In the genomic region with DNA sequence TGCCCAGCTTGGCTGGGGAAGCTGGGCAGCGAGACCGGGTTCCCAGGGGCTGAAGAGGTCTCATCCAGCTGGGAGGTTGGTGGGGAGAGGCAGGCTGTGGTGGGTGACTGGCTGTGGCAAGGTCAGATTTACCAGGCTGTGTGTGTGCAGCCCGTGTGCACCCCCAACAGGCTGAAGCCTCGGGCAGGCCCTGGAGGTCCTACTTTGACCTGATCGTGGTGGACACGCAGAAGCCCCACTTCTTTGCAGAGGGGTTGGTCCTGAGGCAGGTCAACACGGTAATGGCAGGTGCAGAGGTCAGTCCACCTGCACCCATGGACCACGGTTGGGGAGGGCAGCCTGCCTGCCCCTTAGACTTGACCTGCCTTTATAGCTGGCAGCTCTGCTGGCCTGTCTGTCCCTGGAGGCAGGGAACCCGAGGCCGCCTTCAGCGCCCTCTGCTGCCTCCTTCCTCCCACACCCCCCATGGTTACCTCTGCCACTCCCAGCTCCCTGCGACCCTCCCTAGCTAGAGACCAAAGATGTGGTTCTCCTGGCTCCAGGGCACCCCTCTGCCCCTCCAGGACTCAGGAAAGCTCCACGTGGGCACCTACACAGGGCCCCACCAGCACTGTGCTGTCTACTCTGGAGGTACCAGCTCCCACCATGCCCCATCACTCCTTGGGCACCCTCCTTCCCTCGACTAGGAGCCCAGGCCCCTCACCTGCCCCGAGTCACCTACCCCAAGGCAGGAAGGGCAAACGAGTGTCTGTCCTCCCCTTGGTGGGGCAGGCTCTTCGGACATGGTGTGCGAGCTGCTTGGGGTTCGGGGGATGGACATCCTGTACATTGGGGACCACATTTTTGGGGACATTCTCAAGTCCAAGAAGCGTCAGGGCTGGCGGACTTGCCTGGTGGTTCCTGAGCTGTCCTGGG, we compare ENCODE assay signal across 8 cellular contexts. TPM values are rescaled to one million over a fixed set of nuclear protein-coding genes. Genes with fewer than 3 reads are reported as not detected.
DNase-seq lines count a peak whose midpoint lies in the region; TF ChIP-seq lines count a peak whose summit lies in the region.

No MANE protein-coding gene starts in this region.

- H2AFZ ChIP-seq in Karpas-422 (ENCODE audit: low read length) (no peak overlapping the region), neural progenitor cell (replicated peaks) (no peak overlapping the region)

- H3K4me3 Mint-ChIP-seq in neural progenitor cell: no peak overlapping the region

- H4K20me1 ChIP-seq in Karpas-422 (ENCODE audit: insufficient read depth, low read depth, low read length) (no peaks in the 10 kb centered on the region), neural progenitor cell (ENCODE audit: low read depth) (no peaks in the 10 kb centered on the region)

- H3K27me3 Mint-ChIP-seq in neural progenitor cell (ENCODE audit: insufficient read depth, low read depth): peaks cover 4% of the 10 kb centered on the region

- H3K79me2 ChIP-seq in Karpas-422 (ENCODE audit: low read length) (no peaks in the 10 kb centered on the region), neural progenitor cell (ENCODE audit: low read depth) (no peaks in the 10 kb centered on the region)

- H3K36me3 Mint-ChIP-seq in neural progenitor cell: no peaks in the 10 kb centered on the region

- H3K36me3 ChIP-seq in Karpas-422 (ENCODE audit: insufficient read depth, low read length) (no peaks in the 10 kb centered on the region), neural progenitor cell (no peaks in the 10 kb centered on the region)

- H3K4me1 ChIP-seq in Karpas-422 (ENCODE audit: low read length) (peaks cover 8% of the 10 kb centered on the region), neural progenitor cell (no peaks in the 10 kb centered on the region)

- TF ChIP-seq CTCF in neural progenitor cell (IDR thresholded peaks at IDR 0.05): peak; percentile 27

- H3K27ac ChIP-seq in Karpas-422 (ENCODE audit: low read length): no peak overlapping the region
- no peak overlapping the region for H3K27ac ChIP-seq in neural progenitor cell

- H3K9ac ChIP-seq in Karpas-422 (ENCODE audit: low read length) (no peak overlapping the region), neural progenitor cell (no peak overlapping the region)

- H3K27ac Mint-ChIP-seq in neural progenitor cell: no peak overlapping the region

- H3K9me3 ChIP-seq in Karpas-422 (ENCODE audit: low read length): no peaks in the 10 kb centered on the region
- no peaks in the 10 kb centered on the region for H3K9me3 ChIP-seq in neural progenitor cell (ENCODE audit: low read depth)

- no peaks in the 10 kb centered on the region for H3K9me2 ChIP-seq in Karpas-422 (replicated peaks; ENCODE audit: insufficient read depth, low read length)

- H3F3A ChIP-seq in neural progenitor cell (ENCODE audit: low read depth): no peaks in the 10 kb centered on the region

- H3K4me2 ChIP-seq in Karpas-422 (ENCODE audit: low read depth, low read length, poor library complexity, severe bottlenecking): no peak overlapping the region
- no peak overlapping the region for H3K4me2 ChIP-seq in neural progenitor cell

- no peaks in the 10 kb centered on the region for H3K9me3 Mint-ChIP-seq in neural progenitor cell

- H3K4me3 ChIP-seq in Karpas-422 (ENCODE audit: low read length): no peak overlapping the region
- H3K4me3 ChIP-seq in neural progenitor cell: no peak overlapping the region

- no peaks in the 10 kb centered on the region for H3K27me3 ChIP-seq in Karpas-422 (ENCODE audit: low read length)
- H3K27me3 ChIP-seq in neural progenitor cell: no peaks in the 10 kb centered on the region

- H3K4me1 Mint-ChIP-seq in neural progenitor cell: no peaks in the 10 kb centered on the region

- DNase-seq in DMS53 (lab: John Stamatoyannopoulos, UW): peak; percentile 44
- no peak for DNase-seq in DMS53 treated with DMSO at 0.1 percent for 48 hours (lab: John Stamatoyannopoulos, UW; ENCODE audit: unreplicated experiment)
- DNase-seq in Karpas-422: peak; percentile 51
- DNase-seq in amniotic epithelial cell (ENCODE audit: low read depth): peak; percentile 27
- peak; percentile 47 for DNase-seq in neural progenitor cell (ENCODE audit: low spot score)
- no peak for DNase-seq in activated effector memory CD4-positive, alpha-beta T cell treated with anti-CD3 and anti-CD28 coated beads, Interleukin-2, amount 50 U/mL, for 16 hours
- no peak for DNase-seq in NCI-H1092 treated with DMSO at 0.1 percent for 48 hours (lab: John Stamatoyannopoulos, UW)
- no peak for DNase-seq in GM19238 (ENCODE audit: insufficient read length, low spot score)

RNA-seq across cellular contexts. Expression of gene NT5DC4, which starts 4.0 kb away (rescaled TPM):
- not detected in 2 replicates for total RNA-seq in Karpas-422 (2014; rRNA removed; shearing (Covaris generic); ENCODE audit: low replicate concordance)
- not detected in 2 replicates for total RNA-seq in neural progenitor cell (ENCODE audit: low replicate concordance)

RNA-seq across cellular contexts. Expression of gene CKAP2L, which starts 39.5 kb away (rescaled TPM):
- total RNA-seq in Karpas-422 (2014; rRNA removed; shearing (Covaris generic); ENCODE audit: low replicate concordance): 8.9 and 17.0 TPM in 2 replicates
- total RNA-seq in neural progenitor cell (ENCODE audit: low replicate concordance): 28.2 and 53.7 TPM in 2 replicates

RNA-seq across cellular contexts. Expression of gene IL1A, which starts 59.4 kb away (rescaled TPM):
- 0.15 TPM in 1 of 2 replicates, not detected in the other for total RNA-seq in Karpas-422 (2014; rRNA removed; shearing (Covaris generic); ENCODE audit: low replicate concordance)
- total RNA-seq in neural progenitor cell (ENCODE audit: low replicate concordance): 1.3 and 3.2 TPM in 2 replicates

Comparison
In these comparisons a context has a peak if more than half of its experiments do, and no peak if none do; other contexts are left out.
1. DNase-seq: peak in DMS53 (single experiment), Karpas-422 (single experiment), amniotic epithelial cell (single experiment) and neural progenitor cell (single experiment); none in DMS53 treated with DMSO at 0.1 percent for 48 hours (single experiment), activated effector memory CD4-positive, alpha-beta T cell treated with anti-CD3 and anti-CD28 coated beads, Interleukin-2, amount 50 U/mL, for 16 hours (single experiment), NCI-H1092 treated with DMSO at 0.1 percent for 48 hours (single experiment) and GM19238 (single experiment).